ENCODE assay signal across 15 cellular contexts in the genomic region with DNA sequence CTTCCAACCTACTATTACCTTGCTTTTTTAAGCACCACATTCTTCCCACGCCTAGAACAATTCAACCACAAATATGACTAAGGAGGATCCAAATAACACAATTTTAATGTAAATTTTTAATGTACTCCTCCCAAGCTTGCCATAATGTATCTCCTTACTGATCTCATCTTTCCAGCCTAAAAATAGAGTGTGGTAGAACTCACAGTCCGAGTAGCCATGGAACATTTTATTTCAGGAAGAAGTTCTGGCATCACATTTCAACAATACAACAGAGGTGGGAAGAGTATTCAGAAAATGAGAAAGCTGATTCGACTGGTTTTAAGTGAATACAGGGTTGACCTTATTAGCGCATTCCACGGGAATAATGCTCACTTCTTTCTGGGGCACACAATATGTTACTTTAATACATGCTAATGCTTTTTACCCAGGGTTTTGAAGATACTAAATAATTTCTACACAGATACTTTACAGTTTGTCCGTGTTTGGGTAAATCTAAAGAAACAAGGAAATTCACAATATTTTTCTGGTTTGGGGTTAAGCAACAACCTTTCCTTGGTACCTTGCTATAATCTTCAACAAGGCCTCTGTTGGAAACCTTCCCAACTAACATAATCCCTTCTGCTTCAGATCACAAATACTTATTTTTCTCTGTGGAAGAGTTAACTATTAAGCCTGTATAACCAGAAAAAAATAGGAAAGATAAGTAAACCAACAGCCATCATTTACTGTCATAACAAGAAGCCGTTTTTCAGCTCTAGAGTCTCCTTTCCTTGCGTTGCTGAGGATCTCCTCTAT. TPM values are rescaled to one million over a fixed set of nuclear protein-coding genes. Genes with fewer than 3 reads are reported as not detected.
DNase-seq lines count a peak whose midpoint lies in the region; ATAC-seq, FAIRE-seq and TF ChIP-seq lines count a peak whose summit lies in the region.
"Had no signal": no experiment of that assay in that cellular context is flagged by ENCODE, and none has a peak within 500 bp of the region (broad histone marks: within the 10 kb centered on the region; RNA-seq: fewer than 3 reads in every experiment).

No MANE protein-coding gene starts in this region.

- H3K27me3 Mint-ChIP-seq in activated T-helper 17 cell treated with anti-CD3 and anti-CD28 coated beads, Interleukin-2, amount 50 U/mL, for 72 hours, result no peaks in the 10 kb centered on the region
- H3K27me3 Mint-ChIP-seq: CD4-positive, CD25-positive, alpha-beta regulatory T cell had no signal

- H3K18ac ChIP-seq in IMR-90 (ENCODE audit: low read depth, low read length), result no peak overlapping the region

- H3K4me1 ChIP-seq in IMR-90 (ENCODE audit: control insufficient read depth, insufficient read depth, low read length), result 0 out of 2 replicates have a peak, but pooled peaks cover 3% of the 10 kb centered on the region
- peaks cover 12% of the 10 kb centered on the region for H3K4me1 ChIP-seq in endocrine pancreas (ENCODE audit: control insufficient read depth, insufficient read depth, low read length)
- H3K4me1 ChIP-seq in gastrocnemius medialis, result peaks cover 59 to 70% of the 10 kb centered on the region in 2 donors
- H3K4me1 ChIP-seq: SJCRH30 had no signal

- no peak overlapping the region for H4K91ac ChIP-seq in IMR-90 (ENCODE audit: insufficient read depth, low read depth, low read length)

- DNase-seq in D721Med (ENCODE audit: insufficient read length, low spot score) (no peak), IMR-90 (no peak), gastrocnemius medialis (no peak)
- no peak for DNase-seq in activated CD4-positive, alpha-beta T cell treated with anti-CD3 and anti-CD28 coated beads for 4 hours
- DNase-seq: ACHN; CD4-positive, CD25-positive, alpha-beta regulatory T cell; GOT3; NCI-H1105 treated with DMSO at 0.1 percent for 48 hours; NCI-H187 treated with DMSO at 0.1 percent for 48 hours; SJCRH30 had no signal

- H3K27ac ChIP-seq in IMR-90 (ENCODE audit: insufficient read depth, low read length) (no peak overlapping the region), gastrocnemius medialis (peak overlapping the region; percentile 79 to 97 (median 84))
- H3K27ac ChIP-seq: RWPE1, SJCRH30 had no signal

- H3K27ac Mint-ChIP-seq in activated T-helper 17 cell treated with anti-CD3 and anti-CD28 coated beads, Interleukin-2, amount 50 U/mL, for 72 hours, result no peak overlapping the region

- H3K4me3 Mint-ChIP-seq in activated T-helper 17 cell treated with anti-CD3 and anti-CD28 coated beads, Interleukin-2, amount 50 U/mL, for 72 hours, result no peak overlapping the region
- H3K4me3 Mint-ChIP-seq: CD4-positive, CD25-positive, alpha-beta regulatory T cell had no signal

- peak overlapping the region; percentile 13; the same call in 1 of the 2 replicates for H3K23ac ChIP-seq in IMR-90 (ENCODE audit: low read depth, low read length)

- H3K9me3 Mint-ChIP-seq in activated T-helper 17 cell treated with anti-CD3 and anti-CD28 coated beads, Interleukin-2, amount 50 U/mL, for 72 hours, result no peaks in the 10 kb centered on the region
- H3K9me3 Mint-ChIP-seq: CD4-positive, CD25-positive, alpha-beta regulatory T cell had no signal

- H2AK9ac ChIP-seq in IMR-90 (replicated peaks; ENCODE audit: low read depth, low read length, poor library complexity), result no peak overlapping the region

- H2BK20ac ChIP-seq in IMR-90 (ENCODE audit: low read depth, low read length), result no peak overlapping the region

- H3K4me2 ChIP-seq in IMR-90 (ENCODE audit: low read depth, low read length), result no peak overlapping the region

- H2BK120ac ChIP-seq in IMR-90 (ENCODE audit: low read depth, low read length), result no peak overlapping the region

- H3K27me3 ChIP-seq in IMR-90 (ENCODE audit: control insufficient read depth, insufficient read depth, low read length), result no peaks in the 10 kb centered on the region
- no peaks in the 10 kb centered on the region for H3K27me3 ChIP-seq in endocrine pancreas (ENCODE audit: control insufficient read depth, insufficient read depth, low read length)
- no peaks in the 10 kb centered on the region for H3K27me3 ChIP-seq in gastrocnemius medialis
- H3K27me3 ChIP-seq: SJCRH30 had no signal

- H3K9me1 ChIP-seq in IMR-90 (ENCODE audit: insufficient read depth, low read length), result peaks cover 5% of the 10 kb centered on the region

- H3K9ac ChIP-seq in IMR-90 (ENCODE audit: low read depth, low read length) (no peak overlapping the region), endocrine pancreas (ENCODE audit: control insufficient read depth, insufficient read depth, low read length) (no peak overlapping the region)

- H3K36me3 ChIP-seq in IMR-90 (ENCODE audit: control insufficient read depth, insufficient read depth, low read length) (peaks cover 41% of the 10 kb centered on the region), endocrine pancreas (ENCODE audit: control insufficient read depth, insufficient read depth, low read length) (peaks cover 2% of the 10 kb centered on the region), gastrocnemius medialis (peaks cover 0 to 40% of the 10 kb centered on the region in 2 donors)

- TF ChIP-seq POLR2A in IMR-90 (IDR thresholded peaks at IDR 0.05; ENCODE audit: low read depth, low read length) (no peak), gastrocnemius medialis (IDR thresholded peaks at IDR 0.05) (no peak)

- WGBS in IMR-90 (ENCODE audit: extremely low coverage in 2 of 2, insufficient read length in 1 of 2), 2 experiments, result no CpG with 5 or more reads among the region's 8 CpGs

- H3K56ac ChIP-seq in IMR-90 (ENCODE audit: extremely low read depth, insufficient read depth, low read length), result no peak overlapping the region

- dilution Hi-C loops in IMR-90 (cut with HindIII; ENCODE audit: low sequenced_read_pairs, unreplicated experiment), result no loop called here

- TF ChIP-seq CTCF in D721Med (IDR thresholded peaks at IDR 0.05; ENCODE audit: insufficient read depth, missing control alignments) (no peak), IMR-90 (conservative IDR thresholded peaks at IDR 0.05; ENCODE audit: low read depth, low read length) (no peak), gastrocnemius medialis (IDR thresholded peaks at IDR 0.05 in 4 of 5, conservative IDR thresholded peaks at IDR 0.05 in 1 of 5) (no peak)

- peak; percentile 25 for FAIRE-seq in D721Med (lab: Jason Lieb, UNC)
- FAIRE-seq: HepG2 had no signal

- no peak overlapping the region for H2BK5ac ChIP-seq in IMR-90 (ENCODE audit: low read depth, low read length, poor library complexity, severe bottlenecking)

- CTCF ChIA-PET in IMR-90 (lab: Yijun Ruan, JAX), result interaction anchor here (0.8 kb wide), 1 partner anchor 32 kb away, joined by 3 read pairs; no protein-coding TSS in a partner anchor

- H2AFZ ChIP-seq in IMR-90 (replicated peaks; ENCODE audit: low read length, poor library complexity), result no peak overlapping the region

- H3K14ac ChIP-seq in IMR-90 (replicated peaks; ENCODE audit: low read depth, low read length), result no peak overlapping the region

- peaks cover 4% of the 10 kb centered on the region for H3K4me1 Mint-ChIP-seq in activated T-helper 17 cell treated with anti-CD3 and anti-CD28 coated beads, Interleukin-2, amount 50 U/mL, for 72 hours

- no peaks in the 10 kb centered on the region for H4K20me1 ChIP-seq in IMR-90 (ENCODE audit: insufficient read depth, low read length)

- no peak overlapping the region for H3K4ac ChIP-seq in IMR-90 (ENCODE audit: low read depth, low read length)

- H3K79me1 ChIP-seq in IMR-90 (ENCODE audit: low read depth in 1 of 2, low read length in 2 of 2), result peaks cover 35 to 77% of the 10 kb centered on the region in 2 experiments

- H4K5ac ChIP-seq in IMR-90 (ENCODE audit: low read depth, low read length), result no peak overlapping the region

- TF ChIP-seq RAD21 in IMR-90 (IDR thresholded peaks at IDR 0.05; ENCODE audit: low read length), result no peak

- no TSS peak for BruUV-seq in IMR-90 (replicated peaks; lab: Mats Ljungman, UMichigan)

- no peak overlapping the region for H2AK5ac ChIP-seq in IMR-90 (ENCODE audit: low read depth, low read length)

- in situ Hi-C loops in IMR-90 (cut with MboI; ENCODE audit: low sequenced_read_pairs), result no loop called here
- in situ Hi-C loops in gastrocnemius medialis (cut with MboI; ENCODE audit: low sequenced_read_pairs in 4 of 4), result no loop called here

- intact Hi-C loops in IMR-90 (cut with micrococcal nuclease) (no loop called here), gastrocnemius medialis (cut with DNase I; ENCODE audit: low total_unique reads) (no loop called here)

- ATAC-seq in IMR-90 (ENCODE audit: low read depth) (no peak), gastrocnemius medialis (peak; percentile 81 to 87), GM19324 (IDR thresholded peaks at IDR 0.05; ENCODE audit: low FRiP score, unreplicated experiment) (no peak)
- no peak for ATAC-seq in activated T-helper 17 cell treated with anti-CD3 and anti-CD28 coated beads, Interleukin-2, amount 50 U/mL, for 72 hours (replicated peaks)
- ATAC-seq: HepG2 had no signal

- H3K4me3 ChIP-seq in IMR-90 (ENCODE audit: insufficient read depth, low read depth, low read length) (no peak overlapping the region), endocrine pancreas (ENCODE audit: control insufficient read depth, insufficient read depth, low read length) (peak overlapping the region; percentile 14), gastrocnemius medialis (peak overlapping the region in 1 of 4 donors; percentile 6)
- H3K4me3 ChIP-seq: SJCRH30 had no signal

- H3K36me3 Mint-ChIP-seq in activated T-helper 17 cell treated with anti-CD3 and anti-CD28 coated beads, Interleukin-2, amount 50 U/mL, for 72 hours (ENCODE audit: low read depth), result peaks cover 98% of the 10 kb centered on the region

- H2BK15ac ChIP-seq in IMR-90 (ENCODE audit: low read depth, low read length), result no peak overlapping the region

- no peaks in the 10 kb centered on the region for H3K9me3 ChIP-seq in IMR-90 (ENCODE audit: control insufficient read depth, insufficient read depth, low read length)
- no peaks in the 10 kb centered on the region for H3K9me3 ChIP-seq in endocrine pancreas (ENCODE audit: control insufficient read depth, low read length)
- no peaks in the 10 kb centered on the region for H3K9me3 ChIP-seq in gastrocnemius medialis
- H3K9me3 ChIP-seq: SJCRH30 had no signal

- POLR2A ChIA-PET in IMR-90 (lab: Charles Lee; ENCODE audit: unreplicated experiment), result interaction anchor here (1.1 kb wide), 1 partner anchor 15 kb away, joined by 3 read pairs; a partner anchor contains a TSS

- H4K8ac ChIP-seq in IMR-90 (ENCODE audit: low read depth in 2 of 2, low read length in 2 of 2), result no peak overlapping the region

RNA-seq across cellular contexts. Expression of a gene that starts 15.2 kb away (rescaled TPM):
- total RNA-seq in IMR-90 (2012; rRNA removed) (19.4 and 43.3 TPM in 2 replicates), gastrocnemius medialis (100 to 1,000 TPM in 3 of 4 donors, 10 to 100 TPM in 1; 65.1 to 126 (median 110) TPM)
- 31.6 and 32.4 TPM in 2 replicates for polyA plus RNA-seq in IMR-90 (2012; rRNA removed)
- polyA plus RNA-seq in IMR-90 (2012; cell fraction: cytosol; rRNA removed), result 5.2 and 11.4 TPM in 2 replicates
- 1.9 and 13.6 TPM in 2 replicates for polyA plus RNA-seq in IMR-90 (2012; cell fraction: nucleus; rRNA removed; ENCODE audit: low replicate concordance)
- total RNA-seq in activated T-helper 17 cell treated with anti-CD3 and anti-CD28 coated beads, Interleukin-2, amount 50 U/mL, for 72 hours, result 10 to 100 TPM; 10.2 to 16.3 TPM

Comparison
In these comparisons a context has a peak if more than half of its experiments do, and no peak if none do; other contexts are left out.
1. ATAC-seq: peak in gastrocnemius medialis (2 of 2); none in IMR-90 (single experiment), activated T-helper 17 cell treated with anti-CD3 and anti-CD28 coated beads, Interleukin-2, amount 50 U/mL, for 72 hours (single experiment) and GM19324 (single experiment).